1 cellular context compared by ENCODE assay signal in genomic region chr4:122716825-122717448, GRCh38.
TF ChIP-seq lines count a peak whose summit lies in the region.

No MANE protein-coding gene starts in this region.

TF ChIP-seq in K562, 482 proteins besides CTCF, POLR2A, EP300 and RAD21 (continued from another document):
- TF ChIP-seq PBX2 (CRISPR knock-in tag; IDR thresholded peaks at IDR 0.05; ENCODE audit: low read depth), result no peak; the same call in 1 of the 2 replicates
- peak; percentile 97 for TF ChIP-seq PBX2 (tag; conservative IDR thresholded peaks at IDR 0.05; ENCODE audit: low read depth)
- TF ChIP-seq NBN (IDR thresholded peaks at IDR 0.05; ENCODE audit: low read depth), result 0 out of 2 replicates have a peak, but pooled peaks have one; percentile 37
- peak; percentile 66; the same call in 1 of the 2 replicates for TF ChIP-seq LEF1 (IDR thresholded peaks at IDR 0.05)
- TF ChIP-seq KLF16 (IDR thresholded peaks at IDR 0.05), result peak; percentile 41; the same call in 1 of the 2 replicates
- TF ChIP-seq SOX6 (IDR thresholded peaks at IDR 0.05), result peak; percentile 22; the same call in 1 of the 2 replicates
- no peak for TF ChIP-seq STAT6 (CRISPR knock-in tag; IDR thresholded peaks at IDR 0.05)
- 0 out of 2 replicates have a peak, but pooled peaks have one; percentile 17 for TF ChIP-seq DPF2 (IDR thresholded peaks at IDR 0.05)
- peak; percentile 34; the same call in 1 of the 2 replicates for TF ChIP-seq CREM (IDR thresholded peaks at IDR 0.05; ENCODE audit: low read depth)
- no peak for TF ChIP-seq GATAD2A (IDR thresholded peaks at IDR 0.05)
- no peak for TF ChIP-seq ZNF24 (IDR thresholded peaks at IDR 0.05)
- peak; percentile 74 for TF ChIP-seq SMC3 (conservative IDR thresholded peaks at IDR 0.05; ENCODE audit: insufficient read depth, low read depth, low read length)
- TF ChIP-seq, protein P1, sequence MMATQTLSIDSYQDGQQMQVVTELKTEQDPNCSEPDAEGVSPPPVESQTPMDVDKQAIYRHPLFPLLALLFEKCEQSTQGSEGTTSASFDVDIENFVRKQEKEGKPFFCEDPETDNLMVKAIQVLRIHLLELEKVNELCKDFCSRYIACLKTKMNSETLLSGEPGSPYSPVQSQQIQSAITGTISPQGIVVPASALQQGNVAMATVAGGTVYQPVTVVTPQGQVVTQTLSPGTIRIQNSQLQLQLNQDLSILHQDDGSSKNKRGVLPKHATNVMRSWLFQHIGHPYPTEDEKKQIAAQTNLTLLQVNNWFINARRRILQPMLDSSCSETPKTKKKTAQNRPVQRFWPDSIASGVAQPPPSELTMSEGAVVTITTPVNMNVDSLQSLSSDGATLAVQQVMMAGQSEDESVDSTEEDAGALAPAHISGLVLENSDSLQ (IDR thresholded peaks at IDR 0.05), result peak; percentile 93
- TF ChIP-seq, protein P2, sequence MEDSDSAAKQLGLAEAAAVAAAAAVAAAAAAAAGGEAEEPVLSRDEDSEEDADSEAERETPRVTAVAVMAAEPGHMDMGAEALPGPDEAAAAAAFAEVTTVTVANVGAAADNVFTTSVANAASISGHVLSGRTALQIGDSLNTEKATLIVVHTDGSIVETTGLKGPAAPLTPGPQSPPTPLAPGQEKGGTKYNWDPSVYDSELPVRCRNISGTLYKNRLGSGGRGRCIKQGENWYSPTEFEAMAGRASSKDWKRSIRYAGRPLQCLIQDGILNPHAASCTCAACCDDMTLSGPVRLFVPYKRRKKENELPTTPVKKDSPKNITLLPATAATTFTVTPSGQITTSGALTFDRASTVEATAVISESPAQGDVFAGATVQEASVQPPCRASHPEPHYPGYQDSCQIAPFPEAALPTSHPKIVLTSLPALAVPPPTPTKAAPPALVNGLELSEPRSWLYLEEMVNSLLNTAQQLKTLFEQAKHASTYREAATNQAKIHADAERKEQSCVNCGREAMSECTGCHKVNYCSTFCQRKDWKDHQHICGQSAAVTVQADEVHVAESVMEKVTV (CRISPR knock-in tag; IDR thresholded peaks at IDR 0.05), result peak; percentile 74; the same call in 1 of the 2 replicates
- no peak for TF ChIP-seq HIVEP1 (CRISPR knock-in tag; IDR thresholded peaks at IDR 0.05)
- 0 out of 4 replicates have a peak, but pooled peaks of 1 of the 2 experiments have one; percentile 11 for TF ChIP-seq TRIM24 (IDR thresholded peaks at IDR 0.05)
- no peak for TF ChIP-seq ZKSCAN8 (CRISPR knock-in tag; IDR thresholded peaks at IDR 0.05)
- TF ChIP-seq CC2D1A (IDR thresholded peaks at IDR 0.05), result peak; percentile 45; the same call in 1 of the 2 replicates
- TF ChIP-seq MEIS2 (IDR thresholded peaks at IDR 0.05; ENCODE audit: partially characterized antibody), result peak; percentile 98
- peak in 1 of 3 experiments; percentile 65 for TF ChIP-seq YY1 (IDR thresholded peaks at IDR 0.05; ENCODE audit: borderline replicate concordance in 1 of 3, control insufficient read depth in 1 of 3, extremely low read depth in 1 of 3, insufficient read depth in 3 of 3, insufficient read length in 1 of 3, insufficient replicate concordance in 2 of 3, low read depth in 1 of 3, low read length in 2 of 3)
- TF ChIP-seq RCOR1 (IDR thresholded peaks at IDR 0.05; ENCODE audit: borderline replicate concordance in 1 of 2, low read depth in 2 of 2, low read length in 2 of 2), result peak in 1 of 2 experiments; percentile 59; a peak in 1 of 4 replicates
- TF ChIP-seq JUND (IDR thresholded peaks at IDR 0.05; ENCODE audit: borderline replicate concordance, low read depth, low read length), result no peak
- TF ChIP-seq JUND (tag; IDR thresholded peaks at IDR 0.05; ENCODE audit: borderline replicate concordance, low read depth, low read length), result peak; percentile 39; the same call in 1 of the 3 replicates
